12 cellular contexts compared by ENCODE assay signal in the genomic region with DNA sequence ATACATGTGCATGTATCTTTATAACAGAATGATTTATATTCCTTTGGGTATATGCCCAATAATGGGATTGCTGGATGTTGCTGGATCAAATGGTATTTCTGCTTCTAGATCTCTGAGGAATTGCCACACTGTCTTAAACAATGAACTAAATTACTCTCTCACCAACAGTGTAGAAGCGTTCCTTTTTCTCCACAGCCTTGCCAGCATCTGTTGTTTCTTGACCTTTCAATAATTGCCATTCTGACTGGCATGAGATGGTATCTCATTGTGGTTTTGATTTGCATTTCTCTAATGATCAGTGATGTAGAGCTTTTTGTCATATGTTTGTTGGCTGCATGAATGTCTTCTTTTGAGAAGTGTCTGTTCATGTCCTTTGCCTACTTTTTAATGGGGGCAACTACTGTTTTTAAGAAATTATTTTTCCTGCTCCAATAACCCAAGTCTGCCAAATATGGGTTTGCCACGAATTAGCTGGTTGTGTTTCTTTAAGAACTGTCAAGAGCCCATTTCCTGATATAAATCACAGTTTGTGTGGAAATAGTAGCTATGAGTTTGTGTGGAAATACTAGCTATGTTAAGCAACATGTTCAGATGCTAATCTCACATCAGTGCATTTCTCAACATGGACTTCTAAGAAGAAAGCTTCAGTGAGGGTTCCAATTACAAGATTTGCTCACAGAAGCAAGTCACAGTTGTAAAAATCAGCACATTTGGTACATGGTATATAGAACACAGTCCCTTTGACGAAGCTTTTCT.
DNase-seq lines count a peak whose midpoint lies in the region; ATAC-seq and TF ChIP-seq lines count a peak whose summit lies in the region.
"Had no signal": no experiment of that assay in that cellular context is flagged by ENCODE, and none has a peak within 500 bp of the region (broad histone marks: within the 10 kb centered on the region; RNA-seq: fewer than 3 reads in every experiment).

No MANE protein-coding gene starts in this region.

- no peak overlapping the region for H3K27ac ChIP-seq in left ventricle myocardium inferior (replicated peaks)
- peak overlapping the region; percentile 33 for H3K27ac ChIP-seq in SK-N-MC
- H3K27ac ChIP-seq in aorta (ENCODE audit: low read depth in 1 of 2, low read length in 2 of 2): no peak overlapping the region
- H3K27ac ChIP-seq: brain microvascular endothelial cell, suprapubic skin, WERI-Rb-1 had no signal

- no peak for TF ChIP-seq CTCF in left ventricle myocardium inferior (IDR thresholded peaks at IDR 0.05; ENCODE audit: borderline replicate concordance)

- H3K4me3 ChIP-seq in left ventricle myocardium inferior (no peak overlapping the region), SK-N-MC (peak overlapping the region; percentile 31; the same call in 1 of the 2 replicates), aorta (ENCODE audit: low read length in 2 of 2) (no peak overlapping the region)
- H3K4me3 ChIP-seq: suprapubic skin had no signal

- intact Hi-C loops in left ventricle myocardium superior (cut with micrococcal nuclease) (no loop called here), left ventricle myocardium inferior (cut with micrococcal nuclease) (no loop called here), aorta (cut with DNase I) (no loop called here)

- H3K36me3 ChIP-seq in left ventricle myocardium inferior: no peaks in the 10 kb centered on the region
- H3K36me3 ChIP-seq in SK-N-MC (ENCODE audit: insufficient read depth, low read length): no peaks in the 10 kb centered on the region
- H3K36me3 ChIP-seq in aorta (ENCODE audit: control insufficient read depth in 1 of 2, insufficient read depth in 2 of 2, low read length in 1 of 2): no peaks in the 10 kb centered on the region
- H3K36me3 ChIP-seq: brain microvascular endothelial cell, suprapubic skin, WERI-Rb-1 had no signal

- WGBS in aorta, 2 donors: 55 to 57% methylated on average over 3 of the region's 3 CpGs

- ATAC-seq in left ventricle myocardium superior (peak; percentile 39), aorta (ENCODE audit: low FRiP score) (peak; percentile 73), GM21515 (IDR thresholded peaks at IDR 0.05; ENCODE audit: unreplicated experiment) (no peak)
- ATAC-seq in stimulated activated naive CD8-positive, alpha-beta T cell treated with anti-CD3 and anti-CD28 coated beads, Interleukin-15, Interleukin-2, amounts not matched to agents 100 U/mL and 50 U/mL, for 24 hours: no peak

- no peak overlapping the region for H3K9ac ChIP-seq in SK-N-MC (ENCODE audit: insufficient read length)

- H3K4me1 ChIP-seq in left ventricle myocardium inferior (no peaks in the 10 kb centered on the region), aorta (ENCODE audit: control insufficient read depth in 1 of 2, insufficient read depth in 2 of 2, low read length in 2 of 2) (no peaks in the 10 kb centered on the region)

- H3K27me3 ChIP-seq in left ventricle myocardium inferior (ENCODE audit: low read depth) (no peaks in the 10 kb centered on the region), aorta (ENCODE audit: control insufficient read depth in 1 of 2, insufficient read depth in 2 of 2, low read length in 1 of 2) (no peaks in the 10 kb centered on the region)
- H3K27me3 ChIP-seq: brain microvascular endothelial cell, suprapubic skin had no signal

- peaks cover 34% of the 10 kb centered on the region for H3K9me3 ChIP-seq in left ventricle myocardium inferior (replicated peaks)
- H3K9me3 ChIP-seq in SK-N-MC (ENCODE audit: low read depth, low read length): peaks cover 12% of the 10 kb centered on the region; the same call in 1 of the 2 replicates
- no peaks in the 10 kb centered on the region for H3K9me3 ChIP-seq in aorta (ENCODE audit: control insufficient read depth, low read length)
- H3K9me3 ChIP-seq: suprapubic skin had no signal

- DNase-seq in left ventricle myocardium superior (no peak), left ventricle myocardium inferior (no peak), SK-N-MC (ENCODE audit: low read depth, low spot score) (peak; percentile 96), foreskin melanocyte (peak; percentile 87), aorta (no peak), midbrain (lab: John Stamatoyannopoulos, UW) (no peak)
- DNase-seq in stimulated activated naive CD8-positive, alpha-beta T cell treated with anti-CD3 and anti-CD28 coated beads, Interleukin-15, Interleukin-2, amounts not matched to agents 100 U/mL and 50 U/mL, for 24 hours: no peak
- DNase-seq: brain microvascular endothelial cell, NCI-H2029, WERI-Rb-1 had no signal

Comparison
In these comparisons a context has a peak if more than half of its experiments do, and no peak if none do; other contexts are left out.
1. ATAC-seq: peak in left ventricle myocardium superior (single experiment) and aorta (single experiment); none in stimulated activated naive CD8-positive, alpha-beta T cell treated with anti-CD3 and anti-CD28 coated beads, Interleukin-15, Interleukin-2, amounts not matched to agents 100 U/mL and 50 U/mL, for 24 hours (single experiment) and GM21515 (single experiment).
2. DNase-seq: peak in SK-N-MC (single experiment) and foreskin melanocyte (single experiment); none in left ventricle myocardium superior (single experiment), left ventricle myocardium inferior (single experiment), aorta (0 of 2), stimulated activated naive CD8-positive, alpha-beta T cell treated with anti-CD3 and anti-CD28 coated beads, Interleukin-15, Interleukin-2, amounts not matched to agents 100 U/mL and 50 U/mL, for 24 hours (single experiment) and midbrain (single experiment).